ENCODE assay signal across 8 cellular contexts in genomic region chr15:99106417-99107220, GRCh38. TPM values are rescaled to one million over a fixed set of nuclear protein-coding genes. Genes with fewer than 3 reads are reported as not detected.
A peak's percentile ranks its signal among the peaks of the same experiment; 100 is the strongest.
DNase-seq lines count a peak whose midpoint lies in the region; ATAC-seq and TF ChIP-seq lines count a peak whose summit lies in the region.

No MANE protein-coding gene starts in this region.

- H3K9me3 Mint-ChIP-seq in CD14-positive monocyte (peaks cover 0 to 13% (median 2%) of the 10 kb centered on the region in 7 donors), neural crest cell (no peaks in the 10 kb centered on the region)

- DNase-seq in CD14-positive monocyte (ENCODE audit: low spot score): no peak
- no peak for DNase-seq in Peyer's patch
- peak; percentile 69 for DNase-seq in fibroblast of mammary gland (ENCODE audit: low read depth)
- no peak for DNase-seq in neural crest cell (ENCODE audit: low read depth, low spot score)
- no peak for DNase-seq in NCI-H2171 (lab: John Stamatoyannopoulos, UW)

- intact Hi-C loops in CD14-positive monocyte (cut with micrococcal nuclease): no loop called here

- H3K4me1 ChIP-seq in Peyer's patch: peaks cover 0 to 14% (median 2%) of the 10 kb centered on the region in 4 donors

- H3K4me3 Mint-ChIP-seq in CD14-positive monocyte (peak overlapping the region; percentile 41 to 64), neural crest cell (peak overlapping the region; percentile 52)

- no peaks in the 10 kb centered on the region for H3K36me3 Mint-ChIP-seq in CD14-positive monocyte
- no peaks in the 10 kb centered on the region for H3K36me3 Mint-ChIP-seq in neural crest cell (ENCODE audit: low read depth)

- H3K27ac ChIP-seq in Peyer's patch: peak overlapping the region; percentile 4 to 87 (median 46)

- TF ChIP-seq CTCF in CD14-positive monocyte (IDR thresholded peaks at IDR 0.05): no peak
- no peak for TF ChIP-seq CTCF in Peyer's patch (IDR thresholded peaks at IDR 0.05)
- TF ChIP-seq CTCF in fibroblast of mammary gland (conservative IDR thresholded peaks at IDR 0.05; ENCODE audit: control insufficient read depth, insufficient read depth, low read depth, low read length): no peak
- no peak for TF ChIP-seq CTCF in neural crest cell (conservative IDR thresholded peaks at IDR 0.05)

- H3K36me3 ChIP-seq in Peyer's patch: no peaks in the 10 kb centered on the region

- ATAC-seq in GM18873 (IDR thresholded peaks at IDR 0.05; ENCODE audit: low FRiP score, unreplicated experiment) (no peak), HG03432 (IDR thresholded peaks at IDR 0.05; ENCODE audit: unreplicated experiment) (no peak), HG02970 (IDR thresholded peaks at IDR 0.05; ENCODE audit: low FRiP score, unreplicated experiment) (no peak)

- H3K27ac Mint-ChIP-seq in CD14-positive monocyte (no peak overlapping the region), neural crest cell (ENCODE audit: unreplicated experiment) (no peak overlapping the region)

- H3K27me3 Mint-ChIP-seq in CD14-positive monocyte (ENCODE audit: low read depth in 3 of 3) (peaks cover 49 to 61% (median 61%) of the 10 kb centered on the region in 3 donors), neural crest cell (ENCODE audit: low read depth) (peaks cover 51% of the 10 kb centered on the region)

- no peak for TF ChIP-seq POLR2A in Peyer's patch (IDR thresholded peaks at IDR 0.05)

- H3K4me3 ChIP-seq in Peyer's patch (peak overlapping the region in 3 of 4 donors; percentile 31 to 76 (median 67)), fibroblast of mammary gland (ENCODE audit: control insufficient read depth, low read depth, low read length) (peak overlapping the region; percentile 16)

- no peaks in the 10 kb centered on the region for H3K9me3 ChIP-seq in Peyer's patch

- peaks cover 22% of the 10 kb centered on the region for H3K4me1 Mint-ChIP-seq in CD14-positive monocyte
- peaks cover 9% of the 10 kb centered on the region for H3K4me1 Mint-ChIP-seq in neural crest cell

- H3K27me3 ChIP-seq in Peyer's patch: no peaks in the 10 kb centered on the region

RNA-seq across cellular contexts. Expression of gene SYNM, which starts 1.7 kb away (rescaled TPM):
- under 1 TPM in 1 of 2 donors, not detected in 1; 0.05 TPM for polyA plus RNA-seq in CD14-positive monocyte
- total RNA-seq in Peyer's patch: 10 to 100 TPM in 3 of 4 donors, 1 to 10 TPM in 1; 6.0 to 38.5 (median 15.6) TPM
- 3.1 and 3.5 TPM in 2 replicates for total RNA-seq in neural crest cell
